Comparison of ENCODE assay signal across 1 cellular context in genomic region chr6:35919085-35919826, GRCh38.
TF ChIP-seq lines count a peak whose summit lies in the region.

No MANE protein-coding gene starts in this region.

TF ChIP-seq in HepG2, 621 proteins besides CTCF, POLR2A, EP300 and RAD21 (continued from another document and continues in another):
- TF ChIP-seq MAFK (conservative IDR thresholded peaks at IDR 0.05 in 1 of 2, IDR thresholded peaks at IDR 0.05 in 1 of 2; ENCODE audit: low read length in 2 of 2): peak in 1 of 2 experiments; percentile 25; a peak in 1 of 4 replicates
- no peak for TF ChIP-seq CBX2 (IDR thresholded peaks at IDR 0.05; ENCODE audit: low read depth, low read length)
- no peak for TF ChIP-seq CBX2 (CRISPR knock-in tag; IDR thresholded peaks at IDR 0.05; ENCODE audit: low read depth)
- no peak for TF ChIP-seq HNRNPH1 (optimal IDR thresholded peaks at IDR 0.05; ENCODE audit: low read depth, low read length)
- TF ChIP-seq FOXP1 (IDR thresholded peaks at IDR 0.05): no peak
- TF ChIP-seq FOXP1 (CRISPR knock-in tag; IDR thresholded peaks at IDR 0.05): no peak
- TF ChIP-seq, protein P1, sequence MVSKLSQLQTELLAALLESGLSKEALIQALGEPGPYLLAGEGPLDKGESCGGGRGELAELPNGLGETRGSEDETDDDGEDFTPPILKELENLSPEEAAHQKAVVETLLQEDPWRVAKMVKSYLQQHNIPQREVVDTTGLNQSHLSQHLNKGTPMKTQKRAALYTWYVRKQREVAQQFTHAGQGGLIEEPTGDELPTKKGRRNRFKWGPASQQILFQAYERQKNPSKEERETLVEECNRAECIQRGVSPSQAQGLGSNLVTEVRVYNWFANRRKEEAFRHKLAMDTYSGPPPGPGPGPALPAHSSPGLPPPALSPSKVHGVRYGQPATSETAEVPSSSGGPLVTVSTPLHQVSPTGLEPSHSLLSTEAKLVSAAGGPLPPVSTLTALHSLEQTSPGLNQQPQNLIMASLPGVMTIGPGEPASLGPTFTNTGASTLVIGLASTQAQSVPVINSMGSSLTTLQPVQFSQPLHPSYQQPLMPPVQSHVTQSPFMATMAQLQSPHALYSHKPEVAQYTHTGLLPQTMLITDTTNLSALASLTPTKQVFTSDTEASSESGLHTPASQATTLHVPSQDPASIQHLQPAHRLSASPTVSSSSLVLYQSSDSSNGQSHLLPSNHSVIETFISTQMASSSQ (IDR thresholded peaks at IDR 0.05; ENCODE audit: low read depth): no peak
- TF ChIP-seq, protein P1 (CRISPR knock-in tag; IDR thresholded peaks at IDR 0.05; ENCODE audit: borderline replicate concordance): no peak
- TF ChIP-seq CEBPB (IDR thresholded peaks at IDR 0.05; ENCODE audit: borderline replicate concordance, low read depth, low read length): peak; percentile 73
- 0 out of 2 replicates have a peak, but pooled peaks have one; percentile 31 for TF ChIP-seq CEBPG (CRISPR knock-in tag; IDR thresholded peaks at IDR 0.05)
- peak; percentile 71; the same call in 1 of the 2 replicates for TF ChIP-seq ZNF7 (CRISPR knock-in tag; IDR thresholded peaks at IDR 0.05)
- no peak for TF ChIP-seq ZKSCAN8 (CRISPR knock-in tag; IDR thresholded peaks at IDR 0.05; ENCODE audit: borderline replicate concordance)
- TF ChIP-seq ZNF556 (CRISPR knock-in tag; IDR thresholded peaks at IDR 0.05; ENCODE audit: borderline replicate concordance): no peak
- TF ChIP-seq ZNF292 (CRISPR knock-in tag; IDR thresholded peaks at IDR 0.05; ENCODE audit: borderline replicate concordance, low read depth): no peak
- TF ChIP-seq SP2 (CRISPR knock-in tag; IDR thresholded peaks at IDR 0.05): no peak
- peak; percentile 53 for TF ChIP-seq ATF7 (IDR thresholded peaks at IDR 0.05)
- no peak for TF ChIP-seq ATF7 (CRISPR knock-in tag; IDR thresholded peaks at IDR 0.05)
- TF ChIP-seq REST (IDR thresholded peaks at IDR 0.05; ENCODE audit: borderline replicate concordance in 1 of 2, low read depth in 1 of 2, low read length in 2 of 2): no peak
- TF ChIP-seq MYC (CRISPR knock-in tag; IDR thresholded peaks at IDR 0.05; ENCODE audit: borderline replicate concordance): no peak
- TF ChIP-seq, protein P2, sequence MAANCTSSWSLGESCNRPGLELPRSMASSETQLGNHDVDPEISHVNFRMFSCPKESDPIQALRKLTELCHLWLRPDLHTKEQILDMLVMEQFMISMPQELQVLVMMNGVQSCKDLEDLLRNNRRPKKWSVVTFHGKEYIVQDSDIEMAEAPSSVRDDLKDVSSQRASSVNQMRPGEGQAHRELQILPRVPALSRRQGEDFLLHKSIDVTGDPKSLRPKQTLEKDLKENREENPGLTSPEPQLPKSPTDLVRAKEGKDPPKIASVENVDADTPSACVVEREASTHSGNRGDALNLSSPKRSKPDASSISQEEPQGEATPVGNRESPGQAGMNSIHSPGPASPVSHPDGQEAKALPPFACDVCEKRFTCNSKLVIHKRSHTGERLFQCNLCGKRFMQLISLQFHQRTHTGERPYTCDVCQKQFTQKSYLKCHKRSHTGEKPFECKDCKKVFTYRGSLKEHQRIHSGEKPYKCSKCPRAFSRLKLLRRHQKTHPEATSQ (CRISPR knock-in tag; IDR thresholded peaks at IDR 0.05; ENCODE audit: borderline replicate concordance): no peak
- TF ChIP-seq, protein P3, sequence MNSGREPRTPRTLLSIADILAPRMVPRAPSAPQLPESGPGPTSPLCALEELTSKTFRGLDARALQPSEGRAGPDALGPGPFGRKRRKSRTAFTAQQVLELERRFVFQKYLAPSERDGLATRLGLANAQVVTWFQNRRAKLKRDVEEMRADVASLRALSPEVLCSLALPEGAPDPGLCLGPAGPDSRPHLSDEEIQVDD (CRISPR knock-in tag; IDR thresholded peaks at IDR 0.05; ENCODE audit: borderline replicate concordance): no peak
- TF ChIP-seq, protein P4, sequence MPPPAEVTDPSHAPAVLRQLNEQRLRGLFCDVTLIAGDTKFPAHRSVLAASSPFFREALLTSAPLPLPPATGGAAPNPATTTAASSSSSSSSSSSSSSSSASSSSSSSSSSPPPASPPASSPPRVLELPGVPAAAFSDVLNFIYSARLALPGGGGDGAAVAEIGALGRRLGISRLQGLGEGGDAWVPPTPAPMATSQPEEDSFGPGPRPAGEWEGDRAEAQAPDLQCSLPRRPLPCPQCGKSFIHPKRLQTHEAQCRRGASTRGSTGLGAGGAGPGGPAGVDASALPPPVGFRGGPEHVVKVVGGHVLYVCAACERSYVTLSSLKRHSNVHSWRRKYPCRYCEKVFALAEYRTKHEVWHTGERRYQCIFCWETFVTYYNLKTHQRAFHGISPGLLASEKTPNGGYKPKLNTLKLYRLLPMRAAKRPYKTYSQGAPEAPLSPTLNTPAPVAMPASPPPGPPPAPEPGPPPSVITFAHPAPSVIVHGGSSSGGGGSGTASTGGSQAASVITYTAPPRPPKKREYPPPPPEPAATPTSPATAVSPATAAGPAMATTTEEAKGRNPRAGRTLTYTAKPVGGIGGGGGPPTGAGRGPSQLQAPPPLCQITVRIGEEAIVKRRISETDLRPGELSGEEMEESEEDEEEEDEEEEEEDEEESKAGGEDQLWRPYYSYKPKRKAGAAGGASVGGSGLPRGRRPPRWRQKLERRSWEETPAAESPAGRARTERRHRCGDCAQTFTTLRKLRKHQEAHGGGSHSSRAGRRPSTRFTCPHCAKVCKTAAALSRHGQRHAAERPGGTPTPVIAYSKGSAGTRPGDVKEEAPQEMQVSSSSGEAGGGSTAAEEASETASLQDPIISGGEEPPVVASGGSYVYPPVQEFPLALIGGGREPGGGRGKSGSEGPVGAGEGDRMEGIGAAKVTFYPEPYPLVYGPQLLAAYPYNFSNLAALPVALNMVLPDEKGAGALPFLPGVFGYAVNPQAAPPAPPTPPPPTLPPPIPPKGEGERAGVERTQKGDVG (CRISPR knock-in tag; IDR thresholded peaks at IDR 0.05; ENCODE audit: borderline replicate concordance): no peak
- no peak for TF ChIP-seq DRAP1 (CRISPR knock-in tag; IDR thresholded peaks at IDR 0.05)
- TF ChIP-seq CREB1 (IDR thresholded peaks at IDR 0.05): no peak
- 0 out of 2 replicates have a peak, but pooled peaks have one; percentile 40 for TF ChIP-seq CREB1 (CRISPR knock-in tag; IDR thresholded peaks at IDR 0.05)
- TF ChIP-seq ZNF383 (CRISPR knock-in tag; IDR thresholded peaks at IDR 0.05; ENCODE audit: borderline replicate concordance): no peak
- 0 out of 2 replicates have a peak, but pooled peaks have one; percentile 7 for TF ChIP-seq GFI1 (CRISPR knock-in tag; IDR thresholded peaks at IDR 0.05; ENCODE audit: borderline replicate concordance)
- TF ChIP-seq, protein P5, sequence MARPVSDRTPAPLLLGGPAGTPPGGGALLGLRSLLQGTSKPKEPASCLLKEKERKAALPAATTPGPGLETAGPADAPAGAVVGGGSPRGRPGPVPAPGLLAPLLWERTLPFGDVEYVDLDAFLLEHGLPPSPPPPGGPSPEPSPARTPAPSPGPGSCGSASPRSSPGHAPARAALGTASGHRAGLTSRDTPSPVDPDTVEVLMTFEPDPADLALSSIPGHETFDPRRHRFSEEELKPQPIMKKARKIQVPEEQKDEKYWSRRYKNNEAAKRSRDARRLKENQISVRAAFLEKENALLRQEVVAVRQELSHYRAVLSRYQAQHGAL (CRISPR knock-in tag; IDR thresholded peaks at IDR 0.05; ENCODE audit: not compliant biosample characterization): no peak
- no peak for TF ChIP-seq SP140L (CRISPR knock-in tag; IDR thresholded peaks at IDR 0.05; ENCODE audit: borderline replicate concordance)
- TF ChIP-seq, protein P6, sequence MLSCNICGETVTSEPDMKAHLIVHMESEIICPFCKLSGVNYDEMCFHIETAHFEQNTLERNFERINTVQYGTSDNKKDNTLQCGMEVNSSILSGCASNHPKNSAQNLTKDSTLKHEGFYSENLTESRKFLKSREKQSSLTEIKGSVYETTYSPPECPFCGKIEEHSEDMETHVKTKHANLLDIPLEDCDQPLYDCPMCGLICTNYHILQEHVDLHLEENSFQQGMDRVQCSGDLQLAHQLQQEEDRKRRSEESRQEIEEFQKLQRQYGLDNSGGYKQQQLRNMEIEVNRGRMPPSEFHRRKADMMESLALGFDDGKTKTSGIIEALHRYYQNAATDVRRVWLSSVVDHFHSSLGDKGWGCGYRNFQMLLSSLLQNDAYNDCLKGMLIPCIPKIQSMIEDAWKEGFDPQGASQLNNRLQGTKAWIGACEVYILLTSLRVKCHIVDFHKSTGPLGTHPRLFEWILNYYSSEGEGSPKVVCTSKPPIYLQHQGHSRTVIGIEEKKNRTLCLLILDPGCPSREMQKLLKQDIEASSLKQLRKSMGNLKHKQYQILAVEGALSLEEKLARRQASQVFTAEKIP (CRISPR knock-in tag; IDR thresholded peaks at IDR 0.05; ENCODE audit: borderline replicate concordance): no peak
- TF ChIP-seq THAP9 (CRISPR knock-in tag; IDR thresholded peaks at IDR 0.05; ENCODE audit: borderline replicate concordance): no peak
- TF ChIP-seq RBFOX2 (IDR thresholded peaks at IDR 0.05; ENCODE audit: low read depth, low read length): no peak
- TF ChIP-seq ZFP1 (CRISPR knock-in tag; IDR thresholded peaks at IDR 0.05): 0 out of 2 replicates have a peak, but pooled peaks have one; percentile 19
- no peak for TF ChIP-seq ZNF614 (CRISPR knock-in tag; IDR thresholded peaks at IDR 0.05; ENCODE audit: borderline replicate concordance)
- no peak for TF ChIP-seq PAF1 (CRISPR knock-in tag; IDR thresholded peaks at IDR 0.05)
- no peak for TF ChIP-seq ZSCAN12 (CRISPR knock-in tag; IDR thresholded peaks at IDR 0.05)
- TF ChIP-seq ZNF546 (CRISPR knock-in tag; conservative IDR thresholded peaks at IDR 0.05): no peak
